8 cellular contexts compared by ENCODE assay signal in the genomic region with DNA sequence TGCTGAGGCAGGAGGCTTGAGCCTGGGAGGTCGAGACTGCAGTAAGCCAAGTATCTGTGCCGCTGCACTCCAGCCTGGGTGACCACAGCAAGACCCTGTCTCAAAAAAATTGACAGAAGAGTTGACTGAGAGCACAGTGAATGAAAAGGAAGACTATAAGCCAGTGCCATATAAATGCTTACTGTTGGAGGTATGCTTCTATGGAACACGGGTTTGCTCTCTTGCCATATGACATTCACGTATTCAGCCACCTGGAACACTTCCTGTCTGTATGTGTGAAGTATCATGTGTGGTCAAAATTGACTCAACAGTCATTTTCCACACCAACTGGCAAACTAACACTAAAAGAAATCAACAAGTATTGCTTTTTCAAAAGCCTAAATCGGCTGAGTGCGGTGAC.
DNase-seq lines count a peak whose midpoint lies in the region; ATAC-seq lines count a peak whose summit lies in the region.
"Not testable (repeated sequence)": the region's sequence is repeated elsewhere in the genome, so short reads cannot be mapped to it uniquely, and the experiment has no call there.

No MANE protein-coding gene starts in this region.

- peaks cover 0 to 55% (median 16%) of the 10 kb centered on the region in 4 donors for H3K4me1 Mint-ChIP-seq in CD4-positive, CD25-positive, alpha-beta regulatory T cell
- H3K4me1 Mint-ChIP-seq in IgD-negative memory B cell, result peaks cover 11 to 20% (median 16%) of the 10 kb centered on the region in 3 donors
- peaks cover 39 to 52% (median 48%) of the 10 kb centered on the region in 3 donors for H3K4me1 Mint-ChIP-seq in T-cell
- H3K4me1 Mint-ChIP-seq in activated CD4-positive, alpha-beta memory T cell treated with anti-CD3 and anti-CD28 coated beads for 36 hours (ENCODE audit: low read depth), result peaks cover 43% of the 10 kb centered on the region
- H3K4me1 Mint-ChIP-seq in activated T-cell treated with anti-CD3 and anti-CD28 coated beads, Interleukin-2, amount 50 U/mL, for 4 hours (ENCODE audit: low read depth), result peaks cover 44% of the 10 kb centered on the region
- peaks cover 44 to 60% of the 10 kb centered on the region in 2 donors for H3K4me1 Mint-ChIP-seq in immature natural killer cell
- H3K4me1 Mint-ChIP-seq in stimulated activated effector memory CD8-positive, alpha-beta T cell treated with anti-CD3 and anti-CD28 coated beads, Interleukin-12 subunit alpha, Interleukin-12 subunit beta, amount 100 ng/mL, for 72 hours, result peaks cover 39% of the 10 kb centered on the region

- not testable (repeated sequence) for H3K9me3 ChIP-seq in CD4-positive, CD25-positive, alpha-beta regulatory T cell (ENCODE audit: control insufficient read depth in 2 of 2, low read length in 2 of 2)

- CTCF ChIA-PET in T-cell (lab: Charles Lee); activated CD4-positive, alpha-beta memory T cell treated with anti-CD3 and anti-CD28 coated beads for 36 hours (lab: Charles Lee): not testable (repeated sequence)

- H3K9me3 Mint-ChIP-seq in CD4-positive, CD25-positive, alpha-beta regulatory T cell; IgD-negative memory B cell; T-cell; activated CD4-positive, alpha-beta memory T cell treated with anti-CD3 and anti-CD28 coated beads for 36 hours; activated T-cell treated with anti-CD3 and anti-CD28 coated beads, Interleukin-2, amount 50 U/mL, for 4 hours; activated naive CD4-positive, alpha-beta T cell treated with anti-CD3 and anti-CD28 coated beads, Interleukin-2, amount 50 U/mL, for 72 hours; immature natural killer cell; stimulated activated effector memory CD8-positive, alpha-beta T cell treated with anti-CD3 and anti-CD28 coated beads, Interleukin-12 subunit alpha, Interleukin-12 subunit beta, amount 100 ng/mL, for 72 hours: not testable (repeated sequence)

- not testable (repeated sequence) for H3K27me3 Mint-ChIP-seq in CD4-positive, CD25-positive, alpha-beta regulatory T cell; IgD-negative memory B cell; T-cell; activated CD4-positive, alpha-beta memory T cell treated with anti-CD3 and anti-CD28 coated beads for 36 hours; activated T-cell treated with anti-CD3 and anti-CD28 coated beads, Interleukin-2, amount 50 U/mL, for 4 hours (ENCODE audit: low read depth)
- H3K27me3 Mint-ChIP-seq in immature natural killer cell (ENCODE audit: low read depth in 3 of 3), result peaks cover 2 to 25% (median 9%) of the 10 kb centered on the region in 3 donors

- DNase-seq in CD4-positive, CD25-positive, alpha-beta regulatory T cell; T-cell; activated CD4-positive, alpha-beta memory T cell treated with anti-CD3 and anti-CD28 coated beads for 36 hours; activated T-cell treated with anti-CD3 and anti-CD28 coated beads, Interleukin-2, amount 50 U/mL, for 4 hours; activated naive CD4-positive, alpha-beta T cell treated with anti-CD3 and anti-CD28 coated beads, Interleukin-2, amount 50 U/mL, for 72 hours (ENCODE audit: low spot score in 2 of 2): not testable (repeated sequence)
- DNase-seq in immature natural killer cell, result peak in 2 of 3 donors; percentile 25 to 28
- peak in 1 of 2 donors; percentile 48 for DNase-seq in stimulated activated effector memory CD8-positive, alpha-beta T cell treated with anti-CD3 and anti-CD28 coated beads, Interleukin-12 subunit alpha, Interleukin-12 subunit beta, amount 100 ng/mL, for 72 hours (ENCODE audit: low spot score in 2 of 2)

- peak overlapping the region; percentile 25 to 74 (median 60) for H3K4me3 Mint-ChIP-seq in CD4-positive, CD25-positive, alpha-beta regulatory T cell
- H3K4me3 Mint-ChIP-seq in IgD-negative memory B cell (peak overlapping the region; percentile 58 to 91 (median 82)), T-cell (peak overlapping the region; percentile 50 to 66 (median 63)), immature natural killer cell (peak overlapping the region in 1 of 5 donors; percentile 48)
- not testable (repeated sequence) for H3K4me3 Mint-ChIP-seq in activated CD4-positive, alpha-beta memory T cell treated with anti-CD3 and anti-CD28 coated beads for 36 hours
- H3K4me3 Mint-ChIP-seq in activated T-cell treated with anti-CD3 and anti-CD28 coated beads, Interleukin-2, amount 50 U/mL, for 4 hours, result peak overlapping the region; percentile 61
- peak overlapping the region; percentile 64 for H3K4me3 Mint-ChIP-seq in stimulated activated effector memory CD8-positive, alpha-beta T cell treated with anti-CD3 and anti-CD28 coated beads, Interleukin-12 subunit alpha, Interleukin-12 subunit beta, amount 100 ng/mL, for 72 hours

- not testable (repeated sequence) for H3K27ac ChIP-seq in CD4-positive, CD25-positive, alpha-beta regulatory T cell (ENCODE audit: insufficient read depth, low read length, poor library complexity, severe bottlenecking)

- not testable (repeated sequence) for H3K4me1 ChIP-seq in CD4-positive, CD25-positive, alpha-beta regulatory T cell (ENCODE audit: control insufficient read depth, insufficient read depth, low read length, poor library complexity, severe bottlenecking)

- POLR2A ChIA-PET in T-cell (lab: Charles Lee); activated CD4-positive, alpha-beta memory T cell treated with anti-CD3 and anti-CD28 coated beads for 36 hours (lab: Charles Lee): not testable (repeated sequence)

- intact Hi-C loops in activated CD4-positive, alpha-beta memory T cell treated with anti-CD3 and anti-CD28 coated beads for 36 hours (cut with micrococcal nuclease), result not testable (repeated sequence)

- ATAC-seq in CD4-positive, CD25-positive, alpha-beta regulatory T cell (ENCODE audit: low read depth in 2 of 2); T-cell (replicated peaks in 1 of 4); activated T-cell treated with anti-CD3 and anti-CD28 coated beads, Interleukin-2, amount 50 U/mL, for 4 hours; activated naive CD4-positive, alpha-beta T cell treated with anti-CD3 and anti-CD28 coated beads, Interleukin-2, amount 50 U/mL, for 72 hours; stimulated activated effector memory CD8-positive, alpha-beta T cell treated with anti-CD3 and anti-CD28 coated beads, Interleukin-12 subunit alpha, Interleukin-12 subunit beta, amount 100 ng/mL, for 72 hours: not testable (repeated sequence)

- H3K4me3 ChIP-seq in CD4-positive, CD25-positive, alpha-beta regulatory T cell (ENCODE audit: low read depth, low read length), result not testable (repeated sequence)

- not testable (repeated sequence) for H3K36me3 Mint-ChIP-seq in CD4-positive, CD25-positive, alpha-beta regulatory T cell; IgD-negative memory B cell; T-cell; activated CD4-positive, alpha-beta memory T cell treated with anti-CD3 and anti-CD28 coated beads for 36 hours; activated T-cell treated with anti-CD3 and anti-CD28 coated beads, Interleukin-2, amount 50 U/mL, for 4 hours (ENCODE audit: insufficient read depth); activated naive CD4-positive, alpha-beta T cell treated with anti-CD3 and anti-CD28 coated beads, Interleukin-2, amount 50 U/mL, for 72 hours; immature natural killer cell
- H3K36me3 Mint-ChIP-seq in stimulated activated effector memory CD8-positive, alpha-beta T cell treated with anti-CD3 and anti-CD28 coated beads, Interleukin-12 subunit alpha, Interleukin-12 subunit beta, amount 100 ng/mL, for 72 hours, result peaks cover 59% of the 10 kb centered on the region

- H3K27ac Mint-ChIP-seq in CD4-positive, CD25-positive, alpha-beta regulatory T cell, result peak overlapping the region in 1 of 3 donors; percentile 48
- H3K27ac Mint-ChIP-seq in IgD-negative memory B cell (peak overlapping the region in 2 of 3 donors; percentile 78 to 91), T-cell (peak overlapping the region in 1 of 2 donors; percentile 44), immature natural killer cell (peak overlapping the region in 2 of 6 donors; percentile 62 to 70)
- H3K27ac Mint-ChIP-seq in activated CD4-positive, alpha-beta memory T cell treated with anti-CD3 and anti-CD28 coated beads for 36 hours, result peak overlapping the region; percentile 77
- H3K27ac Mint-ChIP-seq in activated naive CD4-positive, alpha-beta T cell treated with anti-CD3 and anti-CD28 coated beads, Interleukin-2, amount 50 U/mL, for 72 hours, result peak overlapping the region; percentile 82 to 88
- H3K27ac Mint-ChIP-seq in stimulated activated effector memory CD8-positive, alpha-beta T cell treated with anti-CD3 and anti-CD28 coated beads, Interleukin-12 subunit alpha, Interleukin-12 subunit beta, amount 100 ng/mL, for 72 hours, result peak overlapping the region; percentile 85

- H3K36me3 ChIP-seq in CD4-positive, CD25-positive, alpha-beta regulatory T cell (ENCODE audit: control insufficient read depth, insufficient read depth, low read length), result not testable (repeated sequence)

- not testable (repeated sequence) for H3K27me3 ChIP-seq in CD4-positive, CD25-positive, alpha-beta regulatory T cell (ENCODE audit: control insufficient read depth, insufficient read depth, low read length)
